In the genomic region with DNA sequence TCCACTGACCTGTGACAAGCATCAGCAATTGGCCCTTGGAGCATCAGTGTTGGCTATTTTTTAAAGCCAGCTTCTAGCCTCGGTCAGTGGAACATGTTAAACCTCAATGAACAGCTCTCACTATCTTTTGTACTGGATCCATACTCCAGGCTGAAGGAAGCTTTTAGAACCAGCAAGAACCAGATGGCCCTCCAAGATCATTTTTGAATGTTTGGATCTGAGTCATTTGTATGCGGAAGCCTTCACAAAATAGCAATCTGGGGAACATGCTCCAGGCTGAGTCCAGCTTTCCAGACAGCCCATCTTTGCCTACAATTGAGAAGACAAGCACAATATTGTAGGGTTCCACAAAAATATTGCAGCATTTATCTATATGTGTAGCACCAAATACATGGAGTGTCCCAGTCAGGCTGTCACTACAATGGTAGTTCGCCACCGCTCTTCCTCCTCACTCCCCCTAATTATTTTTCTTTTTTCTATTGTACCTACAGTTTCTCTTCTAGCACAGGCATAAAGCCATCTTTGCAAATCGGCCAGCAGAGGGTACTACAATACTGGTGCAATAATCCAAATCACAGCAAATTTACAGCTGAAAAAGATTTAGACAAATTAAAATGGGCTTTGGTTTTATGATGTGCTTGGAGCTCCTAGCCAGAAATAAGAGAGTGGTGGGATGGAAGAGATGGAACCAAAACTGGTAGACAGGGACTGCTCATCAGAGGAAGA, we compare ENCODE assay signal across 12 cellular contexts.
A peak's percentile ranks its signal among the peaks of the same experiment; 100 is the strongest.
DNase-seq lines count a peak whose midpoint lies in the region; ATAC-seq and TF ChIP-seq lines count a peak whose summit lies in the region.
"Had no signal": no experiment of that assay in that cellular context is flagged by ENCODE, and none has a peak within 500 bp of the region (broad histone marks: within the 10 kb centered on the region; RNA-seq: fewer than 3 reads in every experiment).

No MANE protein-coding gene starts in this region.

- H3K4me1 Mint-ChIP-seq in activated T-cell treated with anti-CD3 and anti-CD28 coated beads, Interleukin-2, amount 50 U/mL, for 24 hours (ENCODE audit: low read depth), result no peaks in the 10 kb centered on the region
- H3K4me1 Mint-ChIP-seq in activated CD4-positive, alpha-beta memory T cell treated with anti-CD3 and anti-CD28 coated beads for 36 hours (ENCODE audit: low read depth), result no peaks in the 10 kb centered on the region
- H3K4me1 Mint-ChIP-seq: activated naive CD8-positive, alpha-beta T cell treated with anti-CD3 and anti-CD28 coated beads, Interleukin-2, amount 50 U/mL, for 24 hours had no signal

- in situ Hi-C loops in astrocyte of the cerebellum (cut with HindIII; ENCODE audit: low sequenced_read_pairs), result no loop called here

- no peak overlapping the region for H3K4me3 ChIP-seq in astrocyte of the cerebellum (ENCODE audit: low read depth, low read length)

- H3K27me3 Mint-ChIP-seq in activated T-cell treated with anti-CD3 and anti-CD28 coated beads, Interleukin-2, amount 50 U/mL, for 24 hours, result no peaks in the 10 kb centered on the region
- H3K27me3 Mint-ChIP-seq in activated CD4-positive, alpha-beta memory T cell treated with anti-CD3 and anti-CD28 coated beads for 36 hours, result no peaks in the 10 kb centered on the region
- H3K27me3 Mint-ChIP-seq: activated naive CD8-positive, alpha-beta T cell treated with anti-CD3 and anti-CD28 coated beads, Interleukin-2, amount 50 U/mL, for 24 hours had no signal

- H3K9me3 Mint-ChIP-seq in activated T-cell treated with anti-CD3 and anti-CD28 coated beads, Interleukin-2, amount 50 U/mL, for 24 hours, result peaks cover 3% of the 10 kb centered on the region
- H3K9me3 Mint-ChIP-seq in activated CD4-positive, alpha-beta memory T cell treated with anti-CD3 and anti-CD28 coated beads for 36 hours, result peaks cover 5% of the 10 kb centered on the region
- H3K9me3 Mint-ChIP-seq: T-helper 2 cell treated with Interferon-gamma antibody and Interleukin-4, amounts not matched to agents 5 μg/mL and 100 μg/mL, for 36 hours had no signal

- CTCF ChIA-PET in activated CD4-positive, alpha-beta memory T cell treated with anti-CD3 and anti-CD28 coated beads for 36 hours (lab: Charles Lee), result no interaction called here

- TF ChIP-seq CTCF in astrocyte of the cerebellum (IDR thresholded peaks at IDR 0.05; ENCODE audit: low read depth, low read length, missing control alignments), result peak; percentile 36

- H3K4me3 Mint-ChIP-seq in activated T-cell treated with anti-CD3 and anti-CD28 coated beads, Interleukin-2, amount 50 U/mL, for 24 hours, result no peak overlapping the region
- H3K4me3 Mint-ChIP-seq in activated CD4-positive, alpha-beta memory T cell treated with anti-CD3 and anti-CD28 coated beads for 36 hours, result no peak overlapping the region
- H3K4me3 Mint-ChIP-seq: activated naive CD8-positive, alpha-beta T cell treated with anti-CD3 and anti-CD28 coated beads, Interleukin-2, amount 50 U/mL, for 24 hours; T-helper 2 cell treated with Interferon-gamma antibody and Interleukin-4, amounts not matched to agents 5 μg/mL and 100 μg/mL, for 36 hours had no signal

- DNase-seq in DMS53 (lab: John Stamatoyannopoulos, UW) (peak; percentile 21), DMS53 treated with DMSO at 0.1 percent for 48 hours (lab: John Stamatoyannopoulos, UW; ENCODE audit: unreplicated experiment) (no peak), astrocyte of the cerebellum (ENCODE audit: low read depth) (peak; percentile 6), left cardiac atrium (no peak), superior temporal gyrus (ENCODE audit: extremely low spot score) (peak; percentile 70)
- DNase-seq in activated T-cell treated with anti-CD3 and anti-CD28 coated beads, Interleukin-2, amount 50 U/mL, for 24 hours, result no peak
- DNase-seq in activated CD4-positive, alpha-beta T cell treated with anti-CD3 and anti-CD28 coated beads, Interleukin-2, amount 50 U/mL, for 4 hours, result no peak
- DNase-seq in activated CD4-positive, alpha-beta memory T cell treated with anti-CD3 and anti-CD28 coated beads for 36 hours, result no peak
- DNase-seq: activated naive CD8-positive, alpha-beta T cell treated with anti-CD3 and anti-CD28 coated beads, Interleukin-2, amount 50 U/mL, for 24 hours; MM.1S; NCI-H526 treated with DMSO at 0.1 percent for 48 hours had no signal

- intact Hi-C loops in left cardiac atrium (cut with DNase I), result loop anchor here (2.0 to 10.0 kb wide), 2 partner anchors 211 to 213 kb away; no protein-coding TSS in a partner anchor
- intact Hi-C loops in activated CD4-positive, alpha-beta memory T cell treated with anti-CD3 and anti-CD28 coated beads for 36 hours (cut with micrococcal nuclease), result no loop called here

- ATAC-seq in left cardiac atrium, result peak; percentile 51 to 55
- ATAC-seq: activated naive CD8-positive, alpha-beta T cell treated with anti-CD3 and anti-CD28 coated beads, Interleukin-2, amount 50 U/mL, for 24 hours had no signal

- POLR2A ChIA-PET in activated CD4-positive, alpha-beta memory T cell treated with anti-CD3 and anti-CD28 coated beads for 36 hours (lab: Charles Lee), result no interaction called here

- H3K27ac Mint-ChIP-seq in activated T-cell treated with anti-CD3 and anti-CD28 coated beads, Interleukin-2, amount 50 U/mL, for 24 hours, result no peak overlapping the region
- no peak overlapping the region for H3K27ac Mint-ChIP-seq in activated CD4-positive, alpha-beta memory T cell treated with anti-CD3 and anti-CD28 coated beads for 36 hours
- H3K27ac Mint-ChIP-seq: activated naive CD8-positive, alpha-beta T cell treated with anti-CD3 and anti-CD28 coated beads, Interleukin-2, amount 50 U/mL, for 24 hours; T-helper 2 cell treated with Interferon-gamma antibody and Interleukin-4, amounts not matched to agents 5 μg/mL and 100 μg/mL, for 36 hours had no signal

- H3K36me3 Mint-ChIP-seq in activated T-cell treated with anti-CD3 and anti-CD28 coated beads, Interleukin-2, amount 50 U/mL, for 24 hours (ENCODE audit: low read depth), result no peaks in the 10 kb centered on the region
- no peaks in the 10 kb centered on the region for H3K36me3 Mint-ChIP-seq in activated CD4-positive, alpha-beta memory T cell treated with anti-CD3 and anti-CD28 coated beads for 36 hours

Comparison
In these comparisons a context has a peak if more than half of its experiments do, and no peak if none do; other contexts are left out.
1. DNase-seq: peak in DMS53 (single experiment), astrocyte of the cerebellum (single experiment) and superior temporal gyrus (single experiment); none in DMS53 treated with DMSO at 0.1 percent for 48 hours (single experiment), left cardiac atrium (single experiment), activated T-cell treated with anti-CD3 and anti-CD28 coated beads, Interleukin-2, amount 50 U/mL, for 24 hours (single experiment), activated CD4-positive, alpha-beta T cell treated with anti-CD3 and anti-CD28 coated beads, Interleukin-2, amount 50 U/mL, for 4 hours (0 of 2) and activated CD4-positive, alpha-beta memory T cell treated with anti-CD3 and anti-CD28 coated beads for 36 hours (single experiment).